Comparison of ENCODE assay signal across 17 cellular contexts in genomic region chr12:131458931-131459575, GRCh38.
DNase-seq lines count a peak whose midpoint lies in the region; TF ChIP-seq lines count a peak whose summit lies in the region.
"Had no signal": no experiment of that assay in that cellular context is flagged by ENCODE, and none has a peak within 500 bp of the region (broad histone marks: within the 10 kb centered on the region; RNA-seq: fewer than 3 reads in every experiment).

No MANE protein-coding gene starts in this region.

- H3K4me3 ChIP-seq in stomach (no peak overlapping the region), transverse colon (no peak overlapping the region)
- H3K4me3 ChIP-seq: A549 had no signal

- H3K9me3 ChIP-seq in stomach (peaks cover 0 to 3% (median 0%) of the 10 kb centered on the region in 4 donors), transverse colon (no peaks in the 10 kb centered on the region)

- 81 to 87% (median 85%) methylated on average over 26 to 27 of the region's 27 CpGs for WGBS in stomach, 5 donors
- 66 to 81% methylated on average over 11 to 26 of the region's 27 CpGs for WGBS in transverse colon (ENCODE audit: low coverage in 1 of 2), 2 donors

- in situ Hi-C loops in GM13976 (cut with MboI; ENCODE audit: low sequenced_read_pairs, unreplicated experiment) (no loop called here), transverse colon (cut with MboI; ENCODE audit: low pct_ligation_motif_present in 1 of 4, low pct_unique_long_range_greater_than_20kb in 1 of 4, low sequenced_read_pairs in 3 of 4) (no loop called here)

- peak; percentile 11 for DNase-seq in GM13976 (ENCODE audit: low spot score)
- peak; percentile 17 for DNase-seq in NCI-H2227 treated with DMSO at 0.1 percent for 48 hours (lab: John Stamatoyannopoulos, UW)
- DNase-seq in islet precursor cell: peak; percentile 51
- peak; percentile 17 for DNase-seq in stomach
- no peak for DNase-seq in cerebellar cortex (ENCODE audit: low spot score)
- no peak for DNase-seq in superior temporal gyrus (ENCODE audit: extremely low spot score)
- DNase-seq in transverse colon: no peak
- DNase-seq: CD4-positive, CD25-positive, alpha-beta regulatory T cell; EL; GF-D8; NCI-H1694; NCI-H2081; NCI-H2171; NCI-H446; NCI-H526; Right ventricle myocardium superior had no signal

- TF ChIP-seq EP300 in stomach (IDR thresholded peaks at IDR 0.05): no peak
- no peak for TF ChIP-seq EP300 in transverse colon (IDR thresholded peaks at IDR 0.05; ENCODE audit: low read depth)

- no peaks in the 10 kb centered on the region for H3K4me1 ChIP-seq in stomach
- no peaks in the 10 kb centered on the region for H3K4me1 ChIP-seq in transverse colon
- H3K4me1 ChIP-seq: A549 had no signal

- TF ChIP-seq POLR2A in stomach (IDR thresholded peaks at IDR 0.05): no peak
- TF ChIP-seq POLR2A in transverse colon (IDR thresholded peaks at IDR 0.05): no peak

- no peaks in the 10 kb centered on the region for H3K36me3 ChIP-seq in stomach
- H3K36me3 ChIP-seq in transverse colon: no peaks in the 10 kb centered on the region

- H3K27ac ChIP-seq in stomach: no peak overlapping the region
- H3K27ac ChIP-seq in transverse colon: no peak overlapping the region
- H3K27ac ChIP-seq: A549 had no signal

- intact Hi-C loops in stomach (cut with DNase I; ENCODE audit: low total_unique reads) (no loop called here), transverse colon (cut with DNase I; ENCODE audit: low total_unique reads) (no loop called here)

- H3K27me3 ChIP-seq in stomach (peaks cover 0 to 75% (median 17%) of the 10 kb centered on the region in 3 donors), transverse colon (peaks cover 7% of the 10 kb centered on the region)

- no peak for TF ChIP-seq CTCF in GM13976 (IDR thresholded peaks at IDR 0.05; ENCODE audit: borderline replicate concordance, control extremely low read depth, extremely low read depth, insufficient read depth, missing control alignments)
- TF ChIP-seq CTCF in stomach (IDR thresholded peaks at IDR 0.05): no peak
- no peak for TF ChIP-seq CTCF in transverse colon (IDR thresholded peaks at IDR 0.05)

Comparison
In these comparisons a context has a peak if more than half of its experiments do, and no peak if none do; other contexts are left out.
1. DNase-seq: peak in GM13976 (single experiment), NCI-H2227 treated with DMSO at 0.1 percent for 48 hours (single experiment), islet precursor cell (single experiment) and stomach (single experiment); none in cerebellar cortex (single experiment), superior temporal gyrus (single experiment) and transverse colon (single experiment).